In the genomic region with DNA sequence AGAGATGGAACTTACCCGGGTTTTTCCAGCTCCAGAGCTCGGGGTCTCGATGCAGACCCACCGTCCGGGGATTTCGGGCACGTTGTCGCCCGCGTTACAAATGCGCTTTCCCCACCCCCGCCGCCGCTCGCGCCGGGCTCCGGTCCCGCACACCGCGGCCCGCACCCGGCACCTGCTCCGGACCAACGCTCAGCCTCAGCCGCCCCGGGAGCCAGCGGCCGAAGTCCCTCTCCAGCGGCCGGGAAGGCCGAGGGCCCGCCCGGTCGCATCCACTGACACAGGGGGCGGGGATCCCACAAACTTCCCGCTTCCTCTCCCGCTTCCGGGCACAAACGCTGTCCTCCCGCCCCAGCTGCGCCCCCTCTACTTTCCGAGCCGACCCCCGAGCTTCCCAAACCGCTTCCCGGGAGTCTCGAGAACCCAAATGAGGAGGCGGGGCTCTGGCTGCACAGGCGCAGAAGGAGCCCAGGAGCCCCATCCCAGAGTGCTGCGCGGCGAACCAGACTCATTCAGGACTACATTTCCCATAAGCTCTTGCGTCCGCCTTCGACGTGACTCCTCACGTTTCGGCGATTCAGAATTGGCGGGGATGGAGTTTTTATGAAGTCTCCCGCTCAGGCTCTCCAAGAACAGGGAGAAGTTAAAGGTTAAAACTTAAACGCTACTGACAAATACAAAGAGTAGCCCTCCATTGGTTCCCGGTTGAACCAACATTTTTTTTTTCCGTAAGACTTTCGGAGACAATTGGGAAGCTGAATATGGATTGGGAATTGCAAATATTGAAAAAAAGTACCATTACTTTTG, we compare ENCODE assay signal across 1 cellular context.
TF ChIP-seq lines count a peak whose summit lies in the region.

Gene ZNF782, minus strand, starts transcription at position 442 of the 804 bp plus-strand sequence. CDS start 2,553 bp downstream, outside the sequence.

TF ChIP-seq in HEK293, 187 proteins besides CTCF, POLR2A, EP300 and RAD21 (continued from another document):
- 0 out of 2 replicates have a peak, but pooled peaks have one; percentile 31 for TF ChIP-seq ZBTB7A (tag by site-specific recombination; IDR thresholded peaks at IDR 0.05; ENCODE audit: low read depth)
- peak; percentile 86 for TF ChIP-seq ZNF341 (tag by site-specific recombination; IDR thresholded peaks at IDR 0.05; ENCODE audit: low read depth)
- TF ChIP-seq, protein P1, sequence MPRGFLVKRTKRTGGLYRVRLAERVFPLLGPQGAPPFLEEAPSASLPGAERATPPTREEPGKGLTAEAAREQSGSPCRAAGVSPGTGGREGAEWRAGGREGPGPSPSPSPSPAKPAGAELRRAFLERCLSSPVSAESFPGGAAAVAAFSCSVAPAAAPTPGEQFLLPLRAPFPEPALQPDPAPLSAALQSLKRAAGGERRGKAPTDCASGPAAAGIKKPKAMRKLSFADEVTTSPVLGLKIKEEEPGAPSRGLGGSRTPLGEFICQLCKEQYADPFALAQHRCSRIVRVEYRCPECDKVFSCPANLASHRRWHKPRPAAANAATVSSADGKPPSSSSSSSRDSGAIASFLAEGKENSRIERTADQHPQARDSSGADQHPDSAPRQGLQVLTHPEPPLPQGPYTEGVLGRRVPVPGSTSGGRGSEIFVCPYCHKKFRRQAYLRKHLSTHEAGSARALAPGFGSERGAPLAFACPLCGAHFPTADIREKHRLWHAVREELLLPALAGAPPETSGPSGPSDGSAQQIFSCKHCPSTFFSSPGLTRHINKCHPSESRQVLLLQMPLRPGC (tag by site-specific recombination; IDR thresholded peaks at IDR 0.05): no peak
- 0 out of 2 replicates have a peak, but pooled peaks have one; percentile 49 for TF ChIP-seq ZSCAN30 (tag by site-specific recombination; IDR thresholded peaks at IDR 0.05)
- peak; percentile 22; the same call in 1 of the 2 replicates for TF ChIP-seq ZNF629 (tag by site-specific recombination; IDR thresholded peaks at IDR 0.05)
- TF ChIP-seq SALL2 (tag by site-specific recombination; IDR thresholded peaks at IDR 0.05; ENCODE audit: borderline replicate concordance): no peak
- 0 out of 2 replicates have a peak, but pooled peaks have one; percentile 30 for TF ChIP-seq SP7 (tag by site-specific recombination; IDR thresholded peaks at IDR 0.05)
- TF ChIP-seq ZNF335 (tag by site-specific recombination; conservative IDR thresholded peaks at IDR 0.05): peak; percentile 81
- TF ChIP-seq ZNF692 (tag by site-specific recombination; IDR thresholded peaks at IDR 0.05): no peak
- no peak for TF ChIP-seq ZNF121 (tag by site-specific recombination; IDR thresholded peaks at IDR 0.05)
- TF ChIP-seq ZNF398 (tag by site-specific recombination; IDR thresholded peaks at IDR 0.05): peak; percentile 86
- peak; percentile 66; the same call in 1 of the 2 replicates for TF ChIP-seq ZNF362 (tag by site-specific recombination; IDR thresholded peaks at IDR 0.05)
- TF ChIP-seq, protein P2, sequence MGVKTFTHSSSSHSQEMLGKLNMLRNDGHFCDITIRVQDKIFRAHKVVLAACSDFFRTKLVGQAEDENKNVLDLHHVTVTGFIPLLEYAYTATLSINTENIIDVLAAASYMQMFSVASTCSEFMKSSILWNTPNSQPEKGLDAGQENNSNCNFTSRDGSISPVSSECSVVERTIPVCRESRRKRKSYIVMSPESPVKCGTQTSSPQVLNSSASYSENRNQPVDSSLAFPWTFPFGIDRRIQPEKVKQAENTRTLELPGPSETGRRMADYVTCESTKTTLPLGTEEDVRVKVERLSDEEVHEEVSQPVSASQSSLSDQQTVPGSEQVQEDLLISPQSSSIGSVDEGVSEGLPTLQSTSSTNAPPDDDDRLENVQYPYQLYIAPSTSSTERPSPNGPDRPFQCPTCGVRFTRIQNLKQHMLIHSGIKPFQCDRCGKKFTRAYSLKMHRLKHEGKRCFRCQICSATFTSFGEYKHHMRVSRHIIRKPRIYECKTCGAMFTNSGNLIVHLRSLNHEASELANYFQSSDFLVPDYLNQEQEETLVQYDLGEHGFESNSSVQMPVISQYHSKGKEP (tag by site-specific recombination; IDR thresholded peaks at IDR 0.05): no peak
- TF ChIP-seq, protein P3, sequence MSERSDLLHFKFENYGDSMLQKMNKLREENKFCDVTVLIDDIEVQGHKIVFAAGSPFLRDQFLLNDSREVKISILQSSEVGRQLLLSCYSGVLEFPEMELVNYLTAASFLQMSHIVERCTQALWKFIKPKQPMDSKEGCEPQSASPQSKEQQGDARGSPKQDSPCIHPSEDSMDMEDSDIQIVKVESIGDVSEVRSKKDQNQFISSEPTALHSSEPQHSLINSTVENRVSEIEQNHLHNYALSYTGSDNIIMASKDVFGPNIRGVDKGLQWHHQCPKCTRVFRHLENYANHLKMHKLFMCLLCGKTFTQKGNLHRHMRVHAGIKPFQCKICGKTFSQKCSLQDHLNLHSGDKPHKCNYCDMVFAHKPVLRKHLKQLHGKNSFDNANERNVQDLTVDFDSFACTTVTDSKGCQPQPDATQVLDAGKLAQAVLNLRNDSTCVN (tag by site-specific recombination; optimal IDR thresholded peaks at IDR 0.05): peak; percentile 37
- no peak for TF ChIP-seq ZFP3 (tag by site-specific recombination; IDR thresholded peaks at IDR 0.05; ENCODE audit: low read depth)
- TF ChIP-seq ZNF239 (tag by site-specific recombination; IDR thresholded peaks at IDR 0.05): no peak
- TF ChIP-seq ZNF274 (IDR thresholded peaks at IDR 0.05; ENCODE audit: low read length): no peak
- no peak for TF ChIP-seq ZNF274 (tag by site-specific recombination; IDR thresholded peaks at IDR 0.05; ENCODE audit: borderline replicate concordance)
- TF ChIP-seq ZNF621 (tag by site-specific recombination; IDR thresholded peaks at IDR 0.05): no peak
- peak; percentile 93 for TF ChIP-seq ZBTB20 (tag by site-specific recombination; IDR thresholded peaks at IDR 0.05)
